In the genomic region with DNA sequence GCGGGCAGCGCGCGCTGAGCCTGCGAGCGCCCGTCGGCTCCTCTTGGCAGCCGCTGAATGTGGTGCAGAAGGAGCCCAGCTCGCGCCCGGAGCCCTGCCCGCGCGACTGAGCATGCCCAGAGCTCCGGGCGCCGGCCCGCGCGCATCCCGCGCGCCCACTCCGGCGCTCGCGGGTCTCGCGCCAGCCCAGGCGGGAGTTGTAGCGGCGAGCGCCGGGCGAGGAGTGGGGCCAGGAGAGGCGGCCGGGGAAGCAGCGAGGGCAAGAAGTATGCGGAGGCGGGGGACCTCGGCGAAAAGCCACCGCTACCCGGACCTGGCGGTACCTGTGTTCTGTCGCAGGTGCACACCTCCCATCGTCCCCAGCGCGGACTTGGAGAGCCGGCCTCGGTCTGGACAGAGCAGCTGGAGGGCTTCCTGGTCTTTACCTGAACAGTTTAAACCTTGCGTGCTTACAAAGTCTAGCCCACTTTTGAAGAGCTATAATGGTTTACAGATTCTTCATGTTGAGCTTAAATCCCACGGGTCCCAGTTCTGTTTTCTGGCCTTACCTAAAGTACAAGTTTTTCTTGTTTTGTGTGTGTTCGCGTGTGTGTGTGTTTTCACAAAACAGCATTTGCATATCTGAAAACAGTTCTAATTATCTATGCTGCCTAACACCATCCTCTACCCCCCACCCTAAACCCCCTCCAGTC, we compare ENCODE assay signal across 8 cellular contexts. TPM values are rescaled to one million over a fixed set of nuclear protein-coding genes. Genes with fewer than 3 reads are reported as not detected.
A peak's percentile ranks its signal among the peaks of the same experiment; 100 is the strongest.
DNase-seq lines count a peak whose midpoint lies in the region; ATAC-seq and TF ChIP-seq lines count a peak whose summit lies in the region.

A gene (minus strand): TSS at position 61 of the 692 bp plus-strand sequence. CDS start 114 bp downstream, outside the sequence.

- H3K4me2 ChIP-seq in smooth muscle cell, result peak within 1 kb of the TSS; percentile 93

- no peaks in the 10 kb centered on the region; the same call in 1 of the 2 replicates for H3K9me3 ChIP-seq in SJCRH30 (replicated peaks)
- H3K9me3 ChIP-seq in smooth muscle cell (replicated peaks; ENCODE audit: low read depth), result no peaks in the 10 kb centered on the region

- H3K79me2 ChIP-seq in smooth muscle cell (ENCODE audit: low read depth), result peaks cover 7% of the 10 kb centered on the region

- 5% methylated on average over 56 of the region's 56 CpGs for WGBS in smooth muscle cell (ENCODE audit: low lambda C conversion rate)

- peaks cover 8% of the 10 kb centered on the region for H4K20me1 ChIP-seq in smooth muscle cell (ENCODE audit: low read depth)

- DNase-seq in Caki2 (ENCODE audit: low read depth) (peak; percentile 65), HPDE6-E6E7 (ENCODE audit: extremely low spot score) (peak; percentile 48), SJCRH30 (peak; percentile 70 to 76), dedifferentiated amniotic fluid mesenchymal stem cell (ENCODE audit: extremely low spot score) (peak; percentile 47), smooth muscle cell (lab: John Stamatoyannopoulos, UW; ENCODE audit: unreplicated experiment) (no peak)

- peak within 1 kb of the TSS; percentile 60 for H3K9ac ChIP-seq in smooth muscle cell (ENCODE audit: low read depth)

- in situ Hi-C loops in Caki2 (cut with HindIII; ENCODE audit: low pct_unique_long_range_greater_than_20kb, low sequenced_read_pairs), result no loop called here

- ATAC-seq in GM19328 (IDR thresholded peaks at IDR 0.05; ENCODE audit: unreplicated experiment) (peak; percentile 51), HG03095 (IDR thresholded peaks at IDR 0.05; ENCODE audit: unreplicated experiment) (no peak)

- H3K4me3 ChIP-seq in SJCRH30 (peak within 1 kb of the TSS; percentile 90), smooth muscle cell (peak within 1 kb of the TSS; percentile 71)

- H3K36me3 ChIP-seq in SJCRH30, result no peaks in the 10 kb centered on the region
- no peaks in the 10 kb centered on the region for H3K36me3 ChIP-seq in smooth muscle cell (ENCODE audit: low read depth)

- H2AFZ ChIP-seq in smooth muscle cell (ENCODE audit: low read depth), result peak within 1 kb of the TSS; percentile 72

- no peak for TF ChIP-seq CTCF in smooth muscle cell (IDR thresholded peaks at IDR 0.05; ENCODE audit: borderline replicate concordance, insufficient read depth, poor library complexity, severe bottlenecking)

- no peaks in the 10 kb centered on the region for H3F3A ChIP-seq in smooth muscle cell (ENCODE audit: low read depth)

- H3K27ac ChIP-seq in SJCRH30 (peak within 1 kb of the TSS; percentile 71), layer of hippocampus (ENCODE audit: low read depth, low read length) (peak within 1 kb of the TSS; percentile 75), smooth muscle cell (ENCODE audit: low read depth) (no peak within 1 kb of the TSS)

- H3K27me3 ChIP-seq in SJCRH30 (no peaks in the 10 kb centered on the region), layer of hippocampus (ENCODE audit: control insufficient read depth, insufficient read depth, low read length) (no peaks in the 10 kb centered on the region), smooth muscle cell (ENCODE audit: low read depth) (no peaks in the 10 kb centered on the region)

- H3K4me1 ChIP-seq in SJCRH30 (peaks cover 11% of the 10 kb centered on the region; the same call in 1 of the 2 replicates), smooth muscle cell (ENCODE audit: low read depth) (no peaks in the 10 kb centered on the region)

RNA-seq across cellular contexts. Expression of the gene that starts here (rescaled TPM):
- total RNA-seq in Caki2 (2014; rRNA removed; shearing (Covaris generic); ENCODE audit: low replicate concordance), result 11.8 and 16.9 TPM in 2 replicates
- 80.3 and 80.9 TPM in 2 replicates for total RNA-seq in SJCRH30 (2014; rRNA removed; shearing (Covaris generic))
- 30.8 and 31.6 TPM in 2 replicates for total RNA-seq in smooth muscle cell
- 10.2 and 13.8 TPM in 2 replicates for polyA plus RNA-seq in smooth muscle cell
